Comparison of ENCODE assay signal across 8 cellular contexts in genomic region chr13:43058318-43058674, GRCh38. TPM values are rescaled to one million over a fixed set of nuclear protein-coding genes. Genes with fewer than 3 reads are reported as not detected.
DNase-seq lines count a peak whose midpoint lies in the region; ATAC-seq and TF ChIP-seq lines count a peak whose summit lies in the region.

No MANE protein-coding gene starts in this region.

- no peak overlapping the region for H3K9ac ChIP-seq in IMR-90 (ENCODE audit: low read depth, low read length)

- H3K79me1 ChIP-seq in IMR-90 (ENCODE audit: low read depth in 1 of 2, low read length in 2 of 2) = peaks cover 31 to 68% of the 10 kb centered on the region in 2 experiments

- no peak for TF ChIP-seq POLR2A in IMR-90 (IDR thresholded peaks at IDR 0.05; ENCODE audit: low read depth, low read length)

- H4K20me1 ChIP-seq in IMR-90 (ENCODE audit: insufficient read depth, low read length) = peaks cover 3% of the 10 kb centered on the region; the same call in 1 of the 2 replicates

- peaks cover 12% of the 10 kb centered on the region for H3K9me1 ChIP-seq in IMR-90 (ENCODE audit: insufficient read depth, low read length)

- peak overlapping the region in 1 of 2 experiments; percentile 58; a peak in 1 of 4 replicates for H4K8ac ChIP-seq in IMR-90 (ENCODE audit: low read depth in 2 of 2, low read length in 2 of 2)

- intact Hi-C loops in IMR-90 (cut with micrococcal nuclease) (loop anchor here (10.0 kb wide), 1 partner anchor 393 kb away; no protein-coding TSS in a partner anchor), lower lobe of right lung (cut with DNase I) (no loop called here)

- no peak overlapping the region for H3K23ac ChIP-seq in IMR-90 (ENCODE audit: low read depth, low read length)

- H3K4me1 ChIP-seq in IMR-90 (ENCODE audit: control insufficient read depth, insufficient read depth, low read length) (peaks cover 12% of the 10 kb centered on the region), lower lobe of right lung (peaks cover 38% of the 10 kb centered on the region)

- peak overlapping the region; percentile 45 for H2AFZ ChIP-seq in IMR-90 (replicated peaks; ENCODE audit: low read length, poor library complexity)

- peak overlapping the region; percentile 77 for H3K27ac Mint-ChIP-seq in activated naive CD8-positive, alpha-beta T cell treated with anti-CD3 and anti-CD28 coated beads, Interleukin-2, amount 10 ng/mL, durations not matched to agents 7 days and 5 days

- H2BK15ac ChIP-seq in IMR-90 (ENCODE audit: low read depth, low read length) = no peak overlapping the region

- no peaks in the 10 kb centered on the region for H3K9me3 Mint-ChIP-seq in activated naive CD8-positive, alpha-beta T cell treated with anti-CD3 and anti-CD28 coated beads, Interleukin-2, amount 10 ng/mL, durations not matched to agents 7 days and 5 days

- in situ Hi-C loops in IMR-90 (cut with MboI; ENCODE audit: low sequenced_read_pairs) = no loop called here

- dilution Hi-C loops in IMR-90 (cut with HindIII; ENCODE audit: low sequenced_read_pairs, unreplicated experiment) = no loop called here

- H3K27me3 Mint-ChIP-seq in activated naive CD8-positive, alpha-beta T cell treated with anti-CD3 and anti-CD28 coated beads, Interleukin-2, amount 10 ng/mL, durations not matched to agents 7 days and 5 days = no peaks in the 10 kb centered on the region

- no peaks in the 10 kb centered on the region for H3K27me3 ChIP-seq in IMR-90 (ENCODE audit: control insufficient read depth, insufficient read depth, low read length)
- no peaks in the 10 kb centered on the region for H3K27me3 ChIP-seq in lower lobe of right lung (ENCODE audit: low read depth)

- H2AK5ac ChIP-seq in IMR-90 (ENCODE audit: low read depth, low read length) = peak overlapping the region; percentile 71; the same call in 1 of the 2 replicates

- H3K36me3 ChIP-seq in IMR-90 (ENCODE audit: control insufficient read depth, insufficient read depth, low read length) (no peaks in the 10 kb centered on the region), lower lobe of right lung (no peaks in the 10 kb centered on the region)

- no CpG with 5 or more reads among the region's 1 CpG for WGBS in IMR-90 (ENCODE audit: extremely low coverage in 2 of 2, insufficient read length in 1 of 2), 2 experiments

- no peak overlapping the region for H3K27ac ChIP-seq in IMR-90 (ENCODE audit: insufficient read depth, low read length)
- peak overlapping the region; percentile 4 for H3K27ac ChIP-seq in lower lobe of right lung
- no peak overlapping the region for H3K27ac ChIP-seq in substantia nigra (ENCODE audit: low read depth, low read length, poor library complexity, severe bottlenecking)

- no TSS peak for BruUV-seq in IMR-90 (replicated peaks; lab: Mats Ljungman, UMichigan)

- no peak overlapping the region for H3K56ac ChIP-seq in IMR-90 (ENCODE audit: extremely low read depth, insufficient read depth, low read length)

- TF ChIP-seq CTCF in IMR-90 (conservative IDR thresholded peaks at IDR 0.05; ENCODE audit: low read depth, low read length) (no peak), lower lobe of right lung (IDR thresholded peaks at IDR 0.05) (no peak)

- H2BK20ac ChIP-seq in IMR-90 (ENCODE audit: low read depth, low read length) = peak overlapping the region; percentile 1; the same call in 1 of the 2 replicates

- H3K4me3 Mint-ChIP-seq in activated naive CD8-positive, alpha-beta T cell treated with anti-CD3 and anti-CD28 coated beads, Interleukin-2, amount 10 ng/mL, durations not matched to agents 7 days and 5 days = no peak overlapping the region

- CTCF ChIA-PET in IMR-90 (lab: Yijun Ruan, JAX) = interaction anchor here (1.2 kb wide), 1 partner anchor 49 kb away, joined by 4 read pairs; no protein-coding TSS in a partner anchor

- peak overlapping the region; percentile 55 for H2BK5ac ChIP-seq in IMR-90 (ENCODE audit: low read depth, low read length, poor library complexity, severe bottlenecking)

- H2BK120ac ChIP-seq in IMR-90 (ENCODE audit: low read depth, low read length) = peak overlapping the region; percentile 22; the same call in 1 of the 2 replicates

- no peaks in the 10 kb centered on the region for H3K9me3 ChIP-seq in IMR-90 (ENCODE audit: control insufficient read depth, insufficient read depth, low read length)
- H3K9me3 ChIP-seq in lower lobe of right lung = no peaks in the 10 kb centered on the region

- H3K18ac ChIP-seq in IMR-90 (ENCODE audit: low read depth, low read length) = no peak overlapping the region; the same call in 1 of the 2 replicates

- H3K36me3 Mint-ChIP-seq in activated naive CD8-positive, alpha-beta T cell treated with anti-CD3 and anti-CD28 coated beads, Interleukin-2, amount 10 ng/mL, durations not matched to agents 7 days and 5 days = peaks cover 18% of the 10 kb centered on the region

- ATAC-seq in IMR-90 (ENCODE audit: low read depth) (peak; percentile 47), lower lobe of right lung (peak; percentile 42 to 64)
- ATAC-seq in activated naive CD8-positive, alpha-beta T cell treated with anti-CD3 and anti-CD28 coated beads, Interleukin-2, amount 10 ng/mL, durations not matched to agents 7 days and 5 days (ENCODE audit: low read depth) = peak; percentile 32

- POLR2A ChIA-PET in IMR-90 (lab: Charles Lee; ENCODE audit: unreplicated experiment) = interaction anchor here (0.6 kb wide), 1 partner anchor 699 kb away, joined by 3 read pairs; no protein-coding TSS in a partner anchor
- POLR2A ChIA-PET in activated naive CD8-positive, alpha-beta T cell treated with anti-CD3 and anti-CD28 coated beads, Interleukin-2, amount 10 ng/mL, durations not matched to agents 7 days and 5 days (lab: Charles Lee) = interaction anchor here (1.0 to 5.5 kb wide), 2 partner anchors 36 to 66 kb away, joined by 3 to 37 read pairs; partner anchors contain the start of genes DNAJC15 and EPSTI1

- peak overlapping the region; percentile 72 for H3K4ac ChIP-seq in IMR-90 (ENCODE audit: low read depth, low read length)

- no peak for TF ChIP-seq RAD21 in IMR-90 (IDR thresholded peaks at IDR 0.05; ENCODE audit: low read length)

- peaks cover 35% of the 10 kb centered on the region for H3K4me1 Mint-ChIP-seq in activated naive CD8-positive, alpha-beta T cell treated with anti-CD3 and anti-CD28 coated beads, Interleukin-2, amount 10 ng/mL, durations not matched to agents 7 days and 5 days

- H3K4me3 ChIP-seq in IMR-90 (ENCODE audit: insufficient read depth, low read depth, low read length) (no peak overlapping the region), lower lobe of right lung (no peak overlapping the region)

- peak overlapping the region; percentile 39 for H2AK9ac ChIP-seq in IMR-90 (replicated peaks; ENCODE audit: low read depth, low read length, poor library complexity)

- H3K14ac ChIP-seq in IMR-90 (replicated peaks; ENCODE audit: low read depth, low read length) = peak overlapping the region; percentile 86

- peak; percentile 86 for DNase-seq in GM04504 (ENCODE audit: low read depth)
- DNase-seq in IMR-90 = peak; percentile 62
- DNase-seq in activated naive CD8-positive, alpha-beta T cell treated with anti-CD3 and anti-CD28 coated beads, Interleukin-2, amount 10 ng/mL, durations not matched to agents 7 days and 5 days = no peak
- no peak for DNase-seq in lower lobe of right lung
- no peak for DNase-seq in substantia nigra (lab: John Stamatoyannopoulos, UW)
- no peak for DNase-seq in NCI-H2227 treated with DMSO at 0.1 percent for 48 hours (lab: John Stamatoyannopoulos, UW)
- DNase-seq in NCI-H82 (lab: John Stamatoyannopoulos, UW) = no peak
- no peak for DNase-seq in NCI-H2029 (lab: John Stamatoyannopoulos, UW)

- H4K5ac ChIP-seq in IMR-90 (ENCODE audit: low read depth, low read length) = no peak overlapping the region; the same call in 1 of the 2 replicates

- peak overlapping the region; percentile 2; the same call in 1 of the 2 replicates for H3K4me2 ChIP-seq in IMR-90 (ENCODE audit: low read depth, low read length)

- H4K91ac ChIP-seq in IMR-90 (ENCODE audit: insufficient read depth, low read depth, low read length) = 0 out of 2 replicates have a peak overlapping the region, but pooled peaks have one; percentile 48

TF ChIP-seq in IMR-90, 13 proteins besides CTCF, POLR2A, EP300 and RAD21 (continues in another document):
- no peak for TF ChIP-seq USF2 (IDR thresholded peaks at IDR 0.05; ENCODE audit: low read depth, low read length)
- no peak for TF ChIP-seq MXI1 (IDR thresholded peaks at IDR 0.05; ENCODE audit: borderline replicate concordance, low read depth, low read length)
- no peak for TF ChIP-seq RCOR1 (IDR thresholded peaks at IDR 0.05; ENCODE audit: insufficient replicate concordance, low read length)
- no peak for TF ChIP-seq MAFK (IDR thresholded peaks at IDR 0.05; ENCODE audit: low read depth, low read length)
- no peak for TF ChIP-seq NFE2L2 (IDR thresholded peaks at IDR 0.05; ENCODE audit: low read depth, low read length)
- no peak for TF ChIP-seq MAZ (IDR thresholded peaks at IDR 0.05; ENCODE audit: borderline replicate concordance, low read depth, low read length)
- no peak for TF ChIP-seq ELK1 (IDR thresholded peaks at IDR 0.05; ENCODE audit: borderline replicate concordance, low read depth, low read length)
- no peak for TF ChIP-seq CEBPB (IDR thresholded peaks at IDR 0.05; ENCODE audit: low read depth, low read length)
- TF ChIP-seq RFX5 (IDR thresholded peaks at IDR 0.05; ENCODE audit: low read depth, low read length) = no peak
- no peak for TF ChIP-seq CHD1 (IDR thresholded peaks at IDR 0.05; ENCODE audit: low read depth, low read length)

RNA-seq across cellular contexts. Expression of gene DNAJC15, which starts 34.9 kb away (rescaled TPM):
- total RNA-seq in IMR-90 (2012; rRNA removed) (7.0 and 12.5 TPM in 2 replicates), lower lobe of right lung (17.0 TPM)
- 22.0 and 28.9 TPM in 2 replicates for polyA plus RNA-seq in IMR-90 (2012; rRNA removed)
- 4.2 and 6.8 TPM in 2 replicates for polyA plus RNA-seq in IMR-90 (2012; cell fraction: cytosol; rRNA removed)
- 3.5 and 6.9 TPM in 2 replicates for polyA plus RNA-seq in IMR-90 (2012; cell fraction: nucleus; rRNA removed; ENCODE audit: low replicate concordance)
- total RNA-seq in activated naive CD8-positive, alpha-beta T cell treated with anti-CD3 and anti-CD28 coated beads, Interleukin-2, amount 10 ng/mL, durations not matched to agents 7 days and 5 days = 10 to 100 TPM; 12.5 to 15.7 TPM

Comparison
In these comparisons a context has a peak if more than half of its experiments do, and no peak if none do; other contexts are left out.
1. DNase-seq: peak in GM04504 (single experiment) and IMR-90 (single experiment); none in activated naive CD8-positive, alpha-beta T cell treated with anti-CD3 and anti-CD28 coated beads, Interleukin-2, amount 10 ng/mL, durations not matched to agents 7 days and 5 days (single experiment), lower lobe of right lung (single experiment), substantia nigra (0 of 49), NCI-H2227 treated with DMSO at 0.1 percent for 48 hours (single experiment), NCI-H82 (single experiment) and NCI-H2029 (single experiment).
2. Peak in every context shown above with its lines, with median percentiles within 50 percentile points of each other: ATAC-seq.